ENCODE assay signal across 2 cellular contexts in genomic region chr14:70361893-70362292, GRCh38.
TF ChIP-seq lines count a peak whose summit lies in the region.

No MANE protein-coding gene starts in this region.

TF ChIP-seq in HepG2, 621 proteins besides CTCF, POLR2A, EP300 and RAD21:
- TF ChIP-seq DZIP1 (CRISPR knock-in tag; IDR thresholded peaks at IDR 0.05) (no peak), ELF1 (CRISPR knock-in tag; IDR thresholded peaks at IDR 0.05) (no peak), MAFK (conservative IDR thresholded peaks at IDR 0.05 in 1 of 2, IDR thresholded peaks at IDR 0.05 in 1 of 2; ENCODE audit: low read length in 2 of 2) (peak; percentile 99 to 100), MAFF (IDR thresholded peaks at IDR 0.05; ENCODE audit: low read depth, low read length) (peak; percentile 100)

TF ChIP-seq in H1, 55 proteins besides CTCF, POLR2A, EP300 and RAD21:
- no peak for TF ChIP-seq JUN (IDR thresholded peaks at IDR 0.05; ENCODE audit: low read depth, low read length)
- TF ChIP-seq USF2 (IDR thresholded peaks at IDR 0.05; ENCODE audit: low read length) = no peak
- no peak for TF ChIP-seq ATF2 (IDR thresholded peaks at IDR 0.05; ENCODE audit: low read length)
- no peak for TF ChIP-seq PHF8 (conservative IDR thresholded peaks at IDR 0.05; ENCODE audit: low read depth, low read length)
- TF ChIP-seq MAFK (IDR thresholded peaks at IDR 0.05; ENCODE audit: low read depth, low read length) = peak; percentile 98
- no peak for TF ChIP-seq SP4 (IDR thresholded peaks at IDR 0.05; ENCODE audit: low read length)
